18 cellular contexts compared by ENCODE assay signal in genomic region chr5:133910596-133910995, GRCh38.
"Had no signal": no experiment of that assay in that cellular context is flagged by ENCODE, and none has a peak within 500 bp of the region (broad histone marks: within the 10 kb centered on the region; RNA-seq: fewer than 3 reads in every experiment).

No MANE protein-coding gene starts in this region.

- DNase-seq: activated CD4-positive, alpha-beta memory T cell treated with anti-CD3 and anti-CD28 coated beads for 36 hours; activated CD4-positive, alpha-beta T cell treated with anti-CD3 and anti-CD28 coated beads for 4 hours; activated CD4-positive, CD25-positive, alpha-beta regulatory T cell; activated gamma-delta T cell; activated naive CD4-positive, alpha-beta T cell treated with anti-CD3 and anti-CD28 coated beads, Interleukin-2, amount 50 U/mL, for 16 hours; activated naive CD8-positive, alpha-beta T cell treated with anti-CD3 and anti-CD28 coated beads, Interleukin-2, amount 50 U/mL, for 24 hours; mesenchymal stem cell; right lobe of liver; stimulated activated CD4-positive, alpha-beta T cell treated with anti-CD3 and anti-CD28 coated beads, Interleukin-1b, Interleukin-23, amount 100 ng/mL, for 48 hours; stomach; T1000 had no signal

- H3K4me1 Mint-ChIP-seq: activated naive CD8-positive, alpha-beta T cell treated with anti-CD3 and anti-CD28 coated beads, Interleukin-2, amount 50 U/mL, for 24 hours; stimulated activated effector memory CD8-positive, alpha-beta T cell treated with anti-CD3 and anti-CD28 coated beads, Interleukin-12 subunit alpha, Interleukin-12 subunit beta, amount 100 ng/mL, for 72 hours had no signal

- H3K36me3 ChIP-seq: right lobe of liver, stomach, suprapubic skin, tibial nerve had no signal

- H3K36me3 Mint-ChIP-seq: activated CD4-positive, alpha-beta memory T cell treated with anti-CD3 and anti-CD28 coated beads for 36 hours; stimulated activated effector memory CD8-positive, alpha-beta T cell treated with anti-CD3 and anti-CD28 coated beads, Interleukin-12 subunit alpha, Interleukin-12 subunit beta, amount 100 ng/mL, for 72 hours had no signal

- H3K27ac ChIP-seq: parathyroid adenoma, right lobe of liver, skin epidermis, stomach, suprapubic skin, tibial nerve had no signal

- H2AFZ ChIP-seq: parathyroid adenoma had no signal

- ATAC-seq: activated naive CD8-positive, alpha-beta T cell treated with anti-CD3 and anti-CD28 coated beads, Interleukin-2, amount 50 U/mL, for 24 hours; right lobe of liver; stimulated activated effector memory CD8-positive, alpha-beta T cell treated with anti-CD3 and anti-CD28 coated beads, Interleukin-12 subunit alpha, Interleukin-12 subunit beta, amount 100 ng/mL, for 72 hours had no signal

- H3K4me3 Mint-ChIP-seq: activated CD4-positive, alpha-beta memory T cell treated with anti-CD3 and anti-CD28 coated beads for 36 hours; activated naive CD8-positive, alpha-beta T cell treated with anti-CD3 and anti-CD28 coated beads, Interleukin-2, amount 50 U/mL, for 24 hours; nephron; stimulated activated effector memory CD8-positive, alpha-beta T cell treated with anti-CD3 and anti-CD28 coated beads, Interleukin-12 subunit alpha, Interleukin-12 subunit beta, amount 100 ng/mL, for 72 hours; T-helper 1 cell treated with Interleukin-12 subunit alpha and Interleukin-12 subunit beta and Interleukin-4 antibody, amounts not matched to agents 30 μg/mL and 1 μg/mL, for 36 hours had no signal

- H3K79me2 ChIP-seq: parathyroid adenoma had no signal

- H3K27me3 ChIP-seq: right lobe of liver, stomach, suprapubic skin, tibial nerve had no signal

- H3K9me3 Mint-ChIP-seq: activated CD4-positive, alpha-beta memory T cell treated with anti-CD3 and anti-CD28 coated beads for 36 hours; activated naive CD8-positive, alpha-beta T cell treated with anti-CD3 and anti-CD28 coated beads, Interleukin-2, amount 50 U/mL, for 24 hours; nephron; stimulated activated effector memory CD8-positive, alpha-beta T cell treated with anti-CD3 and anti-CD28 coated beads, Interleukin-12 subunit alpha, Interleukin-12 subunit beta, amount 100 ng/mL, for 72 hours; T-helper 1 cell treated with Interleukin-12 subunit alpha and Interleukin-12 subunit beta and Interleukin-4 antibody, amounts not matched to agents 30 μg/mL and 1 μg/mL, for 36 hours had no signal

- H3K27me3 Mint-ChIP-seq: activated CD4-positive, alpha-beta memory T cell treated with anti-CD3 and anti-CD28 coated beads for 36 hours; activated naive CD8-positive, alpha-beta T cell treated with anti-CD3 and anti-CD28 coated beads, Interleukin-2, amount 50 U/mL, for 24 hours had no signal

- H3K27ac Mint-ChIP-seq: activated CD4-positive, alpha-beta memory T cell treated with anti-CD3 and anti-CD28 coated beads for 36 hours; activated naive CD8-positive, alpha-beta T cell treated with anti-CD3 and anti-CD28 coated beads, Interleukin-2, amount 50 U/mL, for 24 hours; nephron; stimulated activated effector memory CD8-positive, alpha-beta T cell treated with anti-CD3 and anti-CD28 coated beads, Interleukin-12 subunit alpha, Interleukin-12 subunit beta, amount 100 ng/mL, for 72 hours; T-helper 1 cell treated with Interleukin-12 subunit alpha and Interleukin-12 subunit beta and Interleukin-4 antibody, amounts not matched to agents 30 μg/mL and 1 μg/mL, for 36 hours had no signal

- H3K9ac ChIP-seq: parathyroid adenoma had no signal

- H3K4me3 ChIP-seq: right lobe of liver, skin epidermis, stomach, suprapubic skin, tibial nerve had no signal

- H3K9me3 ChIP-seq: right lobe of liver, stomach, suprapubic skin, tibial nerve had no signal

- H3K4me1 ChIP-seq: parathyroid adenoma, suprapubic skin, tibial nerve had no signal
